ENCODE assay signal across 32 cellular contexts in the genomic region with DNA sequence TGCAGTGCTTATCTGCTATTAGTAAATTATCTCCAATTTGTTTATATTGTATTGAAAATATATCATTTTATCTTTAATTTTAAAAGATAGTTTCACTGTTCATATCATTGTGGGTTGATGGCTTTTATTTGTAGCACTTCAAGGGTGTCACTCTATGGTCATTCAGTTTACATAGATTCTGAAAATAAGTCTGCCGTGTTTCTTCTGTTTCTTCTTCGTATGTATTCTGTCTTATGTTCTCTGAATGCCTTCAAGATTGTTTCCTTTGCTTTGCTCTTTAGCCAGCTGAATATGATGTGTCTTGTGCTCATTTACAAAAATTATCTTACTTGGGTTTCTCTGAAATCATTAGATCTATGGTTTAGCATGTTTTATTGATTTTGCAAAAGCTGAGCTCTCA.
"Had no signal": no experiment of that assay in that cellular context is flagged by ENCODE, and none has a peak within 500 bp of the region (broad histone marks: within the 10 kb centered on the region; RNA-seq: fewer than 3 reads in every experiment).

No MANE protein-coding gene starts in this region.

- H2AFZ ChIP-seq: hepatocyte had no signal

- FAIRE-seq: endometrium, endothelial cell of umbilical vein had no signal

- H3K4me3 ChIP-seq: ascending aorta, breast epithelium, cardiac muscle cell, colonic mucosa, esophagus squamous epithelium, gastroesophageal sphincter, heart right ventricle, hepatocyte had no signal

- H3K79me2 ChIP-seq: hepatocyte had no signal

- H3K36me3 ChIP-seq: ascending aorta, breast epithelium, cardiac muscle cell, colonic mucosa, esophagus squamous epithelium, gastroesophageal sphincter, heart right ventricle, WERI-Rb-1 had no signal

- H3K27ac ChIP-seq: ascending aorta, breast epithelium, cardiac muscle cell, colonic mucosa, epithelial cell of prostate, esophagus squamous epithelium, gastroesophageal sphincter, heart right ventricle, hepatocyte, WERI-Rb-1 had no signal

- H3K4me1 ChIP-seq: ascending aorta, breast epithelium, colonic mucosa, esophagus squamous epithelium, gastroesophageal sphincter, heart right ventricle had no signal

- ATAC-seq: activated CD4-positive, alpha-beta T cell treated with anti-CD3 and anti-CD28 coated beads for 36 hours; activated CD8-positive, alpha-beta memory T cell treated with anti-CD3 and anti-CD28 coated beads, Interleukin-2, amount 10 ng/mL, durations not matched to agents 7 days and 5 days; activated CD8-positive, alpha-beta T cell treated with anti-CD3 and anti-CD28 coated beads, Interleukin-2, amount 10 ng/mL, durations not matched to agents 7 days and 5 days; activated naive CD4-positive, alpha-beta T cell treated with anti-CD3 and anti-CD28 coated beads, Interleukin-2, amount 50 U/mL, for 72 hours; activated T-cell treated with anti-CD3 and anti-CD28 coated beads, Interleukin-2, amount 50 U/mL, for 72 hours; gastroesophageal sphincter; heart right ventricle had no signal

- H3K9me3 ChIP-seq: colonic mucosa had no signal

- DNase-seq: activated CD4-positive, alpha-beta memory T cell treated with anti-CD3 and anti-CD28 coated beads for 36 hours; activated CD4-positive, alpha-beta T cell treated with anti-CD3 and anti-CD28 coated beads for 36 hours; activated CD4-positive, alpha-beta T cell treated with anti-CD3 and anti-CD28 coated beads, Interleukin-2, amount 10 ng/mL, durations not matched to agents 24 days and 14 days; activated CD4-positive, CD25-positive, alpha-beta regulatory T cell; activated CD4-positive, CD25-positive, alpha-beta regulatory T cell treated with anti-CD3 and anti-CD28 coated beads, Interleukin-2, amount 50 U/mL, for 72 hours; activated CD8-positive, alpha-beta memory T cell treated with anti-CD3 and anti-CD28 coated beads, Interleukin-2, amount 10 ng/mL, durations not matched to agents 7 days and 5 days; activated CD8-positive, alpha-beta memory T cell treated with anti-CD3 and anti-CD28 coated beads, Interleukin-2, amount 50 U/mL, for 4 hours; activated CD8-positive, alpha-beta T cell treated with anti-CD3 and anti-CD28 coated beads, Interleukin-2, amount 10 ng/mL, durations not matched to agents 7 days and 5 days; activated gamma-delta T cell; activated naive CD4-positive, alpha-beta T cell; activated naive CD4-positive, alpha-beta T cell treated with anti-CD3 and anti-CD28 coated beads, Interleukin-2, amount 10 ng/mL, durations not matched to agents 7 days and 5 days; activated naive CD8-positive, alpha-beta T cell treated with anti-CD3 and anti-CD28 coated beads, Interleukin-2, amount 10 ng/mL, durations not matched to agents 7 days and 5 days; activated T-cell treated with anti-CD3 and anti-CD28 coated beads, Interleukin-2, amount 50 U/mL, for 1 hour; activated T-cell treated with anti-CD3 and anti-CD28 coated beads, Interleukin-2, amount 50 U/mL, for 72 hours; central memory CD4-positive, alpha-beta T cell; cerebellar nuclear complex; colonic mucosa; effector CD8-positive, alpha-beta T cell; esophagus squamous epithelium; foreskin melanocyte; heart right ventricle; T1000; WERI-Rb-1 had no signal

- H3K4me2 ChIP-seq: hepatocyte had no signal

- H3K27me3 ChIP-seq: ascending aorta, breast epithelium, cardiac muscle cell, colonic mucosa, esophagus squamous epithelium, gastroesophageal sphincter, heart right ventricle, hepatocyte had no signal
